8 cellular contexts compared by ENCODE assay signal in the genomic region with DNA sequence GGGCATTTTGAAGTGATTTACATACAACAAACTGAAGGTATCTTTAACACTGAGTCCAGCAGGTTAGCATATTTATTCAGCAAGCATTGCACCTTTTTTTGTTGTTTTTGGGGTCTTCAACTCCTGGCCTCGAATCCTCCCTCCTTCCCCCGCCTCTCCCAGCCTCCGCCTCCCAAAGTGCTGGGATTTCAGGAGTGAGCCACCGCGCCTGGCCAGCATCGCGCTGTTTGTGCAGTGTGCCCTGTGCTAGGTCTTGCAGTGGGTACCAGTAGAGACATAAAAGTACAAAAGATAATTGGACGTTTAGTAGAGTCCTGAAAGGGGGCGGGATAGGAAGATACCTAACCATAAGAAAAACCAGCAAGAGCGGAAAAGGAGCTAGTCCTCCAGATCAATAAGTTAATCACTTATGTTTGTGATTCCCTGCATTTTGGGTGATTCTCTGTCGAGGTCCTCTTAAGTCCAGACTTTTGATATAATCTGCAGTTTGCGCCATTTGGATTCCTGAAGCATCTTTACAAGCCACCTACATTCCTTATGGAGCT.
DNase-seq lines count a peak whose midpoint lies in the region; ATAC-seq, FAIRE-seq and TF ChIP-seq lines count a peak whose summit lies in the region.

No MANE protein-coding gene starts in this region.

- no peaks in the 10 kb centered on the region for H3K27me3 ChIP-seq in DND-41 (ENCODE audit: insufficient read depth, low read length, poor library complexity)
- H3K27me3 ChIP-seq in H1 (replicated peaks in 1 of 4; ENCODE audit: control insufficient read depth in 3 of 4, extremely low read depth in 1 of 4, insufficient read depth in 3 of 4, low read length in 3 of 4), result no peaks in the 10 kb centered on the region
- H3K27me3 ChIP-seq in ovary, result no peaks in the 10 kb centered on the region

- H2BK15ac ChIP-seq in H1 (ENCODE audit: low read length), result no peak overlapping the region

- TF ChIP-seq POLR2A in H1 (IDR thresholded peaks at IDR 0.05; ENCODE audit: control extremely low read depth in 1 of 2, low read depth in 2 of 2, low read length in 2 of 2) (no peak), ovary (IDR thresholded peaks at IDR 0.05) (no peak)

- no peak for TF ChIP-seq RAD21 in H1 (IDR thresholded peaks at IDR 0.05 in 1 of 2, conservative IDR thresholded peaks at IDR 0.05 in 1 of 2; ENCODE audit: low read depth in 2 of 2, low read length in 2 of 2)

- ATAC-seq in DND-41 (ENCODE audit: insufficient read depth, low read depth), result no peak
- ATAC-seq in GM19035 (IDR thresholded peaks at IDR 0.05; ENCODE audit: unreplicated experiment), result no peak
- no peak for ATAC-seq in HG03354 (IDR thresholded peaks at IDR 0.05; ENCODE audit: poor library complexity, severe bottlenecking, unreplicated experiment)

- 0 out of 2 replicates have a peak overlapping the region, but pooled peaks have one; percentile 61 for H2BK5ac ChIP-seq in H1 (ENCODE audit: low read depth, low read length)

- H4K20me1 ChIP-seq in DND-41 (ENCODE audit: insufficient read depth, low read length), result no peaks in the 10 kb centered on the region
- peaks cover 0 to 4% of the 10 kb centered on the region in 2 experiments for H4K20me1 ChIP-seq in H1 (replicated peaks in 1 of 2; ENCODE audit: control insufficient read depth in 1 of 2, insufficient read depth in 2 of 2, low read length in 2 of 2)

- no peak overlapping the region for H2AK5ac ChIP-seq in H1 (ENCODE audit: low read depth, low read length)

- H3K9me3 ChIP-seq in DND-41 (ENCODE audit: insufficient read depth, low read length, severe bottlenecking) (no peaks in the 10 kb centered on the region), H1 (ENCODE audit: insufficient read depth in 2 of 2, low read depth in 1 of 2, low read length in 1 of 2) (no peaks in the 10 kb centered on the region), ovary (no peaks in the 10 kb centered on the region)

- no peak overlapping the region for H3K14ac ChIP-seq in H1 (ENCODE audit: insufficient read length)

- no peak overlapping the region for H2BK120ac ChIP-seq in H1 (replicated peaks; ENCODE audit: low read depth, low read length)

- no peak for TF ChIP-seq CTCF in DND-41 (IDR thresholded peaks at IDR 0.05; ENCODE audit: borderline replicate concordance, extremely low read depth, low read length, poor library complexity, severe bottlenecking)
- TF ChIP-seq CTCF in H1 (IDR thresholded peaks at IDR 0.05; ENCODE audit: control extremely low read depth in 1 of 3, insufficient read depth in 1 of 3, low read depth in 1 of 3, low read length in 3 of 3), result no peak
- no peak for TF ChIP-seq CTCF in ovary (IDR thresholded peaks at IDR 0.05)

- FAIRE-seq in H1 (lab: Jason Lieb, UNC), result no peak

- no peak for TF ChIP-seq EP300 in H1 (IDR thresholded peaks at IDR 0.05; ENCODE audit: borderline replicate concordance in 1 of 2, low read depth in 2 of 2, low read length in 2 of 2)
- no peak for TF ChIP-seq EP300 in ovary (IDR thresholded peaks at IDR 0.05)

- H3K23me2 ChIP-seq in H1 (ENCODE audit: low read depth, low read length), result peaks cover 7% of the 10 kb centered on the region; the same call in 1 of the 2 replicates

- no peak overlapping the region for H3K4ac ChIP-seq in H1 (replicated peaks; ENCODE audit: insufficient read length, low read depth, low read length)

- peak overlapping the region; percentile 34; the same call in 1 of the 2 replicates for H3K18ac ChIP-seq in H1 (ENCODE audit: extremely low read depth, low read length)

- no peak overlapping the region for H4K8ac ChIP-seq in H1 (ENCODE audit: extremely low read depth, insufficient read depth, low read length)

- 23% methylated on average over 12 of the region's 12 CpGs; no CpG with 5 or more reads in 1 of the 2 experiments for WGBS in H1 (ENCODE audit: extremely low coverage in 1 of 2, insufficient coverage in 1 of 2, insufficient read length in 1 of 2, insufficient replicate concordance in 2 of 2, low coverage in 1 of 2, low lambda C conversion rate in 2 of 2, missing lambda C conversion rate in 1 of 2), 2 experiments
- WGBS in ovary, 3 donors, result 68 to 69% (median 68%) methylated on average over 12 of the region's 12 CpGs

- no peak for DNase-seq in DND-41
- peak; percentile 20 for DNase-seq in NCI-H748 treated with DMSO at 0.1 percent for 48 hours (lab: John Stamatoyannopoulos, UW)
- no peak for DNase-seq in H1 (ENCODE audit: low read depth in 1 of 2, low spot score in 2 of 2)
- DNase-seq in ovary, result no peak
- no peak for DNase-seq in amniotic stem cell (lab: John Stamatoyannopoulos, UW)
- no peak for DNase-seq in COLO829 (ENCODE audit: low spot score)

- CTCF ChIA-PET in H1 (lab: Charles Lee; ENCODE audit: partially characterized antibody), result interaction anchor here (0.6 to 1.5 kb wide), 3 partner anchors 9 to 298 kb away, joined by 3 to 7 read pairs (median 3); no protein-coding TSS in a partner anchor

- H2BK12ac ChIP-seq in H1 (ENCODE audit: low read depth, low read length), result no peak overlapping the region

- H3K36me3 ChIP-seq in DND-41 (ENCODE audit: insufficient read depth, low read length), result no peaks in the 10 kb centered on the region
- no peaks in the 10 kb centered on the region for H3K36me3 ChIP-seq in H1 (ENCODE audit: control insufficient read depth in 2 of 4, insufficient read depth in 4 of 4, low read length in 3 of 4)
- no peaks in the 10 kb centered on the region for H3K36me3 ChIP-seq in ovary

- H3K23ac ChIP-seq in H1 (ENCODE audit: insufficient read length), result no peak overlapping the region

- H3K4me1 ChIP-seq in DND-41 (ENCODE audit: insufficient read depth, low read length), result peaks cover 16% of the 10 kb centered on the region
- H3K4me1 ChIP-seq in H1 (replicated peaks in 1 of 4; ENCODE audit: control insufficient read depth in 3 of 4, insufficient read depth in 4 of 4, low read length in 3 of 4), result peaks cover 0 to 6% (median 2%) of the 10 kb centered on the region in 4 experiments; a peak in 4 of 7 replicates
- peaks cover 14% of the 10 kb centered on the region for H3K4me1 ChIP-seq in ovary (ENCODE audit: insufficient read depth)

- peak overlapping the region in 1 of 2 experiments; percentile 56; a peak in 3 of 4 replicates for H3K4me3 ChIP-seq in DND-41 (ENCODE audit: low read depth in 1 of 2, low read length in 2 of 2)
- H3K4me3 ChIP-seq in H1 (ENCODE audit: extremely low read depth in 1 of 4, insufficient read depth in 2 of 4, low read depth in 3 of 4, low read length in 4 of 4), result peak overlapping the region; percentile 85 to 99 (median 89)
- H3K4me3 ChIP-seq in ovary, result peak overlapping the region; percentile 63

- peak overlapping the region; percentile 42 for H3K56ac ChIP-seq in H1 (replicated peaks; ENCODE audit: insufficient read length, low read depth, low read length)

- H3K79me1 ChIP-seq in H1 (ENCODE audit: low read depth, low read length), result peaks cover 6% of the 10 kb centered on the region

- H3K27ac ChIP-seq in DND-41 (ENCODE audit: low read length) (no peak overlapping the region), H1 (ENCODE audit: low read depth, low read length) (no peak overlapping the region), ovary (no peak overlapping the region)

- H3K79me2 ChIP-seq in DND-41 (ENCODE audit: insufficient read depth, low read length), result no peaks in the 10 kb centered on the region
- H3K79me2 ChIP-seq in H1 (ENCODE audit: control insufficient read depth in 1 of 2, insufficient read depth in 2 of 2, low read length in 2 of 2), result peaks cover 3 to 36% of the 10 kb centered on the region in 2 experiments; a peak in 3 of 4 replicates

- H4K5ac ChIP-seq in H1 (ENCODE audit: insufficient read length, low read depth, low read length), result peak overlapping the region; percentile 62

- peak overlapping the region; percentile 15 for H4K91ac ChIP-seq in H1 (replicated peaks; ENCODE audit: insufficient read length, low read length)

- H2AFZ ChIP-seq in DND-41 (ENCODE audit: low read depth, low read length) (peak overlapping the region; percentile 66), H1 (ENCODE audit: low read length) (0 out of 2 replicates have a peak overlapping the region, but pooled peaks have one; percentile 26)

- no peak overlapping the region for H2BK20ac ChIP-seq in H1 (ENCODE audit: low read length)

- intact Hi-C loops in ovary (cut with DNase I), result no loop called here

- POLR2A ChIA-PET in H1 (lab: Charles Lee; ENCODE audit: partially characterized antibody), result interaction anchor here (0.6 to 1.3 kb wide), 3 partner anchors 10 to 80 kb away, joined by 3 to 4 read pairs (median 3); no protein-coding TSS in a partner anchor

- H3K4me2 ChIP-seq in DND-41 (ENCODE audit: insufficient read depth, low read length), result peak overlapping the region; percentile 60
- H3K4me2 ChIP-seq in H1 (ENCODE audit: insufficient read depth in 1 of 2, low read depth in 2 of 2, low read length in 2 of 2), result peak overlapping the region; percentile 71 to 98

- H3K9ac ChIP-seq in DND-41 (ENCODE audit: low read depth, low read length) (peak overlapping the region; percentile 44), H1 (replicated peaks in 1 of 4; ENCODE audit: extremely low read depth in 1 of 4, low read depth in 3 of 4, low read length in 3 of 4) (peak overlapping the region; percentile 56 to 85 (median 75))

TF ChIP-seq in H1, 55 proteins besides CTCF, POLR2A, EP300 and RAD21:
- TF ChIP-seq YY1 (IDR thresholded peaks at IDR 0.05; ENCODE audit: low read depth, low read length) (no peak), TAF7 (optimal IDR thresholded peaks at IDR 0.05; ENCODE audit: borderline replicate concordance, low read depth, low read length) (no peak), HDAC2 (IDR thresholded peaks at IDR 0.05; ENCODE audit: borderline replicate concordance in 1 of 2, low read depth in 2 of 2, low read length in 2 of 2) (no peak), TAF1 (IDR thresholded peaks at IDR 0.05; ENCODE audit: low read depth, low read length) (no peak), KDM4A (IDR thresholded peaks at IDR 0.05; ENCODE audit: low read depth, low read length, severe bottlenecking) (peak; percentile 15)
